In the genomic region with DNA sequence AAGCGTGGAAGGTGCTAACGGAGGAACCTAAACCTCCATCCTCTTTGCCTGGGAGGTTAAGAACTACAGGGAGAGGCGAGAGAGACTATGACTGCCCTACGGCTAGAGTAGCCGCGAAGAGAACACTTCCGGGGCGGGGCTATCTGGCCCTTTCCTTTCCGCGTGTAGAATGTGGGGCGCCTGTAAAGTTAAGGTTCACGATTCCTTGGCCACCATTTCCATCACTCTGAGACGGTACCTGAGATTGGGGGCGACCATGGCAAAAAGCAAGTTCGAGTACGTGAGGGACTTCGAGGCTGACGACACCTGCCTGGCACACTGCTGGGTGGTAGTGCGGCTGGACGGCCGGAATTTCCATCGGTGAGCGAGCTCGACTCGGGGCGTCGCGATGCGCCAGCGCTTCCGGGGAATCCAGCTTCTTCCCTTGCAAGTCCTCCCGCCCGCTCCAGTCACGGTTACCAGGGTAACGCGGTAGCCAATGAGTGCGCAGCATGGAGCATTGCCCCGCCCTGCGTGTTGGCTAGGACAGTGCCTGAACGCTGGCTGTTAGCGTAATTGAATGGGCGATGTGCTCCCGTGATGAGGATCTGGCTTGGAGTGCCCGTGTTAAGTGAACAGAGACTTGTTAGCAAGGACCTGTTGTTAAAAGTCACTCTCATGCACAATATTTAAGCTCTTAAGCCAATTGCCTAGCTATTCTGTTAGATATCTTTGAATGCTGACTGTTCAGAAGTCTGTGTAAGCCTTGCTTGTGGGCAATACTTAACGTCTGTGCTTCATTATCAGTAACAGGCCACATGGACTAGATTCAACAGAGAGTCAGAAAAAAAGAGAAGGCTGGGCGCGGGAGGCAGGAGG, we compare ENCODE assay signal across 8 cellular contexts. TPM values are rescaled to one million over a fixed set of nuclear protein-coding genes. Genes with fewer than 3 reads are reported as not detected.
DNase-seq lines count a peak whose midpoint lies in the region; ATAC-seq, FAIRE-seq and TF ChIP-seq lines count a peak whose summit lies in the region.

Gene THG1L, plus strand, starts transcription at position 149 of the 858 bp plus-strand sequence. Its CDS starts 21 bp downstream, at position 170.

- H3K9me3 ChIP-seq in T-helper 17 cell (ENCODE audit: control insufficient read depth, low read length, poor library complexity, severe bottlenecking) (no peaks in the 10 kb centered on the region), left ventricle myocardium inferior (replicated peaks) (no peaks in the 10 kb centered on the region), prostate gland (no peaks in the 10 kb centered on the region)

- H3K4me3 Mint-ChIP-seq in T-helper 17 cell: peak within 1 kb of the TSS; percentile 93

- intact Hi-C loops in left ventricle myocardium inferior (cut with micrococcal nuclease) (no loop called here), prostate gland (cut with DNase I) (no loop called here)

- no peaks in the 10 kb centered on the region for H3K36me3 Mint-ChIP-seq in T-helper 17 cell (ENCODE audit: low read depth)

- H3K27me3 ChIP-seq in left ventricle myocardium inferior (ENCODE audit: low read depth) (no peaks in the 10 kb centered on the region), prostate gland (replicated peaks; ENCODE audit: insufficient read depth) (no peaks in the 10 kb centered on the region)

- H3K36me3 ChIP-seq in left ventricle myocardium inferior: peaks cover 22% of the 10 kb centered on the region
- no peaks in the 10 kb centered on the region for H3K36me3 ChIP-seq in prostate gland

- DNase-seq in NCI-H1694 treated with DMSO at 0.1 percent for 48 hours (lab: John Stamatoyannopoulos, UW) (peak; percentile 87), T-helper 17 cell (peak; percentile 89 to 98 (median 93)), amygdala (lab: John Stamatoyannopoulos, UW) (peak; percentile 89 to 99 (median 98)), left ventricle myocardium inferior (peak; percentile 98), prostate gland (ENCODE audit: low spot score) (peak; percentile 98), urothelium cell line (ENCODE audit: low spot score) (peak; percentile 98)

- WGBS in prostate gland: 1% methylated on average over 47 of the region's 47 CpGs

- peak; percentile 85 for TF ChIP-seq POLR2A in GM15510 (IDR thresholded peaks at IDR 0.05; ENCODE audit: borderline replicate concordance, extremely low read depth, insufficient read length)
- peak; percentile 50 for TF ChIP-seq POLR2A in prostate gland (IDR thresholded peaks at IDR 0.05)

- H3K27me3 Mint-ChIP-seq in T-helper 17 cell: no peaks in the 10 kb centered on the region

- peaks cover 11% of the 10 kb centered on the region for H3K4me1 ChIP-seq in left ventricle myocardium inferior
- H3K4me1 ChIP-seq in prostate gland (replicated peaks): no peaks in the 10 kb centered on the region

- peak within 1 kb of the TSS; percentile 92 for H3K27ac Mint-ChIP-seq in T-helper 17 cell

- peak; percentile 96 for FAIRE-seq in urothelium cell line (lab: Jason Lieb, UNC)

- H3K27ac ChIP-seq in left ventricle myocardium inferior (replicated peaks) (peak within 1 kb of the TSS; percentile 96), prostate gland (peak within 1 kb of the TSS; percentile 86 to 91)

- TF ChIP-seq CTCF in left ventricle myocardium inferior (IDR thresholded peaks at IDR 0.05; ENCODE audit: borderline replicate concordance) (no peak), prostate gland (IDR thresholded peaks at IDR 0.05) (peak in 1 of 4 experiments; percentile 16)

- H3K4me1 Mint-ChIP-seq in T-helper 17 cell: peaks cover 13% of the 10 kb centered on the region

- H3K4me3 ChIP-seq in left ventricle myocardium inferior (peak within 1 kb of the TSS; percentile 81), prostate gland (peak within 1 kb of the TSS; percentile 47 to 59)

- peak; percentile 96 for ATAC-seq in HG02885 (IDR thresholded peaks at IDR 0.05; ENCODE audit: poor library complexity, unreplicated experiment)
- peak; percentile 97 for ATAC-seq in T-helper 17 cell

RNA-seq across cellular contexts. Expression of gene THG1L, which starts in this region (rescaled TPM):
- total RNA-seq in T-helper 17 cell: 1 to 10 TPM; 5.2 to 5.5 TPM
- total RNA-seq in left ventricle myocardium inferior: 6.6 TPM
- 10 to 100 TPM; 14.1 to 16.9 TPM for total RNA-seq in prostate gland

Comparison
In these comparisons a context has a peak if more than half of its experiments do, and no peak if none do; other contexts are left out.
1. Peak in every context shown above with its lines: DNase-seq, ATAC-seq, H3K4me3 ChIP-seq and H3K27ac ChIP-seq.